Comparison of ENCODE assay signal across 13 cellular contexts in genomic region chr9:34589371-34589655, GRCh38. TPM values are rescaled to one million over a fixed set of nuclear protein-coding genes. Genes with fewer than 3 reads are reported as not detected.
DNase-seq lines count a peak whose midpoint lies in the region; ATAC-seq and TF ChIP-seq lines count a peak whose summit lies in the region.
"Had no signal": no experiment of that assay in that cellular context is flagged by ENCODE, and none has a peak within 500 bp of the region (broad histone marks: within the 10 kb centered on the region; RNA-seq: fewer than 3 reads in every experiment).

No MANE protein-coding gene starts in this region.

- H3K36me3 Mint-ChIP-seq in activated CD8-positive, alpha-beta memory T cell treated with anti-CD3 and anti-CD28 coated beads, Interleukin-2, amount 10 ng/mL, durations not matched to agents 7 days and 5 days = peaks cover 2% of the 10 kb centered on the region
- H3K36me3 Mint-ChIP-seq: type B pancreatic cell had no signal

- H3K9ac ChIP-seq in iPS-20b (ENCODE audit: low read depth, low read length) = no peak overlapping the region

- H3K4me3 ChIP-seq in ACC112 (ENCODE audit: low read depth, low read length) = peak overlapping the region; percentile 25; the same call in 1 of the 2 replicates
- peak overlapping the region; percentile 75 for H3K4me3 ChIP-seq in WERI-Rb-1 (ENCODE audit: low read depth, low read length)
- peak overlapping the region; percentile 50; the same call in 1 of the 2 replicates for H3K4me3 ChIP-seq in iPS-20b (ENCODE audit: low read length)
- peak overlapping the region; percentile 56 to 82 (median 67) for H3K4me3 ChIP-seq in gastrocnemius medialis

- H3K36me3 ChIP-seq in ACC112 (ENCODE audit: insufficient read depth, low read length) = no peaks in the 10 kb centered on the region
- no peaks in the 10 kb centered on the region for H3K36me3 ChIP-seq in WERI-Rb-1
- no peaks in the 10 kb centered on the region for H3K36me3 ChIP-seq in iPS-20b (ENCODE audit: insufficient read depth, low read depth, low read length)
- H3K36me3 ChIP-seq in gastrocnemius medialis = no peaks in the 10 kb centered on the region

- H3K4me3 Mint-ChIP-seq in activated CD8-positive, alpha-beta memory T cell treated with anti-CD3 and anti-CD28 coated beads, Interleukin-2, amount 10 ng/mL, durations not matched to agents 7 days and 5 days = no peak overlapping the region

- no peaks in the 10 kb centered on the region for H3K9me3 Mint-ChIP-seq in activated CD8-positive, alpha-beta memory T cell treated with anti-CD3 and anti-CD28 coated beads, Interleukin-2, amount 10 ng/mL, durations not matched to agents 7 days and 5 days (ENCODE audit: low read depth)
- H3K9me3 Mint-ChIP-seq: type B pancreatic cell had no signal

- H3K27ac ChIP-seq in ACC112 (ENCODE audit: low read depth, low read length) (no peak overlapping the region), WERI-Rb-1 (no peak overlapping the region), iPS-20b (ENCODE audit: low read length) (no peak overlapping the region), gastrocnemius medialis (peak overlapping the region; percentile 66 to 93 (median 85))

- no peak for DNase-seq in WERI-Rb-1
- no peak for DNase-seq in gastrocnemius medialis
- DNase-seq in activated CD8-positive, alpha-beta memory T cell treated with anti-CD3 and anti-CD28 coated beads, Interleukin-2, amount 10 ng/mL, durations not matched to agents 7 days and 5 days = no peak
- no peak for DNase-seq in NCI-H345 (lab: John Stamatoyannopoulos, UW)
- no peak for DNase-seq in middle frontal gyrus (ENCODE audit: extremely low spot score, low spot score)
- DNase-seq in NCI-H748 treated with DMSO at 0.1 percent for 48 hours (lab: John Stamatoyannopoulos, UW) = no peak
- DNase-seq: activated CD8-positive, alpha-beta memory T cell treated with anti-CD3 and anti-CD28 coated beads, Interleukin-2, amount 50 U/mL, for 4 hours; GDM1; NCI-H510A; SHP77 treated with DMSO at 0.1 percent for 48 hours had no signal

- in situ Hi-C loops in gastrocnemius medialis (cut with MboI; ENCODE audit: low sequenced_read_pairs in 4 of 4) = no loop called here

- TF ChIP-seq CTCF in WERI-Rb-1 (IDR thresholded peaks at IDR 0.05; ENCODE audit: low read depth, low read length) = no peak
- TF ChIP-seq CTCF in gastrocnemius medialis (IDR thresholded peaks at IDR 0.05 in 4 of 5, conservative IDR thresholded peaks at IDR 0.05 in 1 of 5) = no peak

- no peak overlapping the region for H2AFZ ChIP-seq in ACC112 (ENCODE audit: low read length, unreplicated experiment)

- peaks cover 22% of the 10 kb centered on the region for H3K4me1 Mint-ChIP-seq in activated CD8-positive, alpha-beta memory T cell treated with anti-CD3 and anti-CD28 coated beads, Interleukin-2, amount 10 ng/mL, durations not matched to agents 7 days and 5 days

- intact Hi-C loops in gastrocnemius medialis (cut with DNase I; ENCODE audit: low total_unique reads) = no loop called here

- no peak for TF ChIP-seq POLR2A in gastrocnemius medialis (IDR thresholded peaks at IDR 0.05)

- no peak for ATAC-seq in gastrocnemius medialis
- ATAC-seq in activated CD8-positive, alpha-beta memory T cell treated with anti-CD3 and anti-CD28 coated beads, Interleukin-2, amount 10 ng/mL, durations not matched to agents 7 days and 5 days = no peak

- H3K27me3 ChIP-seq in ACC112 (ENCODE audit: insufficient read depth, low read length) (peaks cover 97% of the 10 kb centered on the region), WERI-Rb-1 (ENCODE audit: insufficient read depth, low read depth, severe bottlenecking) (peaks cover 15% of the 10 kb centered on the region), iPS-20b (ENCODE audit: insufficient read depth, low read length) (peaks cover 100% of the 10 kb centered on the region), gastrocnemius medialis (no peaks in the 10 kb centered on the region)

- no peaks in the 10 kb centered on the region for H3K4me1 ChIP-seq in ACC112 (ENCODE audit: control insufficient read depth, insufficient read depth, low read length, unreplicated experiment)
- peaks cover 13% of the 10 kb centered on the region for H3K4me1 ChIP-seq in iPS-20b (ENCODE audit: insufficient read depth, low read length)
- H3K4me1 ChIP-seq in gastrocnemius medialis = peaks cover 44 to 67% of the 10 kb centered on the region in 2 donors

- CTCF ChIA-PET in activated CD8-positive, alpha-beta memory T cell treated with anti-CD3 and anti-CD28 coated beads, Interleukin-2, amount 10 ng/mL, durations not matched to agents 7 days and 5 days (lab: Charles Lee) = no interaction called here

- H3K9me3 ChIP-seq in WERI-Rb-1 (ENCODE audit: severe bottlenecking) (no peaks in the 10 kb centered on the region), iPS-20b (ENCODE audit: insufficient read depth, low read depth, low read length) (peaks cover 3% of the 10 kb centered on the region; the same call in 1 of the 2 replicates), gastrocnemius medialis (no peaks in the 10 kb centered on the region)

- no peaks in the 10 kb centered on the region for H3K79me2 ChIP-seq in ACC112 (ENCODE audit: control insufficient read depth, insufficient read depth, low read length, unreplicated experiment)

- peaks cover 88% of the 10 kb centered on the region for H3K27me3 Mint-ChIP-seq in activated CD8-positive, alpha-beta memory T cell treated with anti-CD3 and anti-CD28 coated beads, Interleukin-2, amount 10 ng/mL, durations not matched to agents 7 days and 5 days

- H3K27ac Mint-ChIP-seq in activated CD8-positive, alpha-beta memory T cell treated with anti-CD3 and anti-CD28 coated beads, Interleukin-2, amount 10 ng/mL, durations not matched to agents 7 days and 5 days = no peak overlapping the region

RNA-seq across cellular contexts. Expression of gene CNTFR, which starts 0.2 kb away (rescaled TPM):
- 100 to 1,000 TPM in 3 of 4 donors, 10 to 100 TPM in 1; 19.7 to 146 (median 118) TPM for total RNA-seq in gastrocnemius medialis
- total RNA-seq in activated CD8-positive, alpha-beta memory T cell treated with anti-CD3 and anti-CD28 coated beads, Interleukin-2, amount 10 ng/mL, durations not matched to agents 7 days and 5 days = not detected

RNA-seq across cellular contexts. Expression of gene RPP25L, which starts 22.6 kb away (rescaled TPM):
- total RNA-seq in gastrocnemius medialis = 100 to 1,000 TPM in 2 of 4 donors, 10 to 100 TPM in 2; 53.7 to 138 (median 97.2) TPM
- total RNA-seq in activated CD8-positive, alpha-beta memory T cell treated with anti-CD3 and anti-CD28 coated beads, Interleukin-2, amount 10 ng/mL, durations not matched to agents 7 days and 5 days = 10 to 100 TPM; 27.2 to 27.8 TPM

RNA-seq across cellular contexts. Expression of gene DCTN3, which starts 31.0 kb away (rescaled TPM):
- total RNA-seq in gastrocnemius medialis = 100 to 1,000 TPM in 2 of 4 donors, 10 to 100 TPM in 2; 62.8 to 174 (median 105) TPM
- 100 to 1,000 TPM; 106 to 120 TPM for total RNA-seq in activated CD8-positive, alpha-beta memory T cell treated with anti-CD3 and anti-CD28 coated beads, Interleukin-2, amount 10 ng/mL, durations not matched to agents 7 days and 5 days

RNA-seq across cellular contexts. Expression of gene ARID3C, which starts 39.6 kb away (rescaled TPM):
- total RNA-seq in gastrocnemius medialis = not detected
- under 1 TPM in 1 of 2 experiments, not detected in 1; 0.26 TPM for total RNA-seq in activated CD8-positive, alpha-beta memory T cell treated with anti-CD3 and anti-CD28 coated beads, Interleukin-2, amount 10 ng/mL, durations not matched to agents 7 days and 5 days

RNA-seq across cellular contexts. Expression of gene SIGMAR1, which starts 48.3 kb away (rescaled TPM):
- 10 to 100 TPM; 18.9 to 35.7 (median 27.4) TPM for total RNA-seq in gastrocnemius medialis
- total RNA-seq in activated CD8-positive, alpha-beta memory T cell treated with anti-CD3 and anti-CD28 coated beads, Interleukin-2, amount 10 ng/mL, durations not matched to agents 7 days and 5 days = 10 to 100 TPM; 66.1 to 82.1 TPM

Comparison
In these comparisons a context has a peak if more than half of its experiments do, and no peak if none do; other contexts are left out.
1. H3K27ac ChIP-seq: peak in gastrocnemius medialis (4 of 4); none in ACC112 (single experiment), WERI-Rb-1 (single experiment) and iPS-20b (single experiment).
2. H3K4me3 ChIP-seq: peak in every context shown above with its lines; median percentile 75 in WERI-Rb-1; 67 in gastrocnemius medialis; 50 in iPS-20b; 25 in ACC112.
3. RNA of gene CNTFR, which starts 0.2 kb away (total RNA-seq): 19.7 to 146 TPM in gastrocnemius medialis; not detected in activated CD8-positive, alpha-beta memory T cell treated with anti-CD3 and anti-CD28 coated beads, Interleukin-2, amount 10 ng/mL, durations not matched to agents 7 days and 5 days; every median in the first group is over 10 times any median in the second.